ENCODE assay signal across 23 cellular contexts in genomic region chr5:124808842-124809268, GRCh38.
"Had no signal": no experiment of that assay in that cellular context is flagged by ENCODE, and none has a peak within 500 bp of the region (broad histone marks: within the 10 kb centered on the region; RNA-seq: fewer than 3 reads in every experiment).

No MANE protein-coding gene starts in this region.

- H3K4me1 ChIP-seq: lower lobe of right lung had no signal

- H3K27ac Mint-ChIP-seq: immature natural killer cell had no signal

- H3K27ac ChIP-seq: coronary artery, dorsolateral prefrontal cortex, esophagus muscularis mucosa, foreskin keratinocyte, gastroesophageal sphincter, heart left ventricle, hepatocyte, left lung, lower lobe of right lung had no signal

- H3K4me1 Mint-ChIP-seq: immature natural killer cell had no signal

- H2AFZ ChIP-seq: hepatocyte had no signal

- H3K9me3 Mint-ChIP-seq: immature natural killer cell had no signal

- H3K4me3 Mint-ChIP-seq: immature natural killer cell had no signal

- FAIRE-seq: colon, endothelial cell of umbilical vein, frontal cortex, kidney had no signal

- H3K36me3 ChIP-seq: esophagus muscularis mucosa, gastroesophageal sphincter, heart left ventricle, left lung, lower lobe of right lung had no signal

- ATAC-seq: foreskin keratinocyte, gastroesophageal sphincter, heart left ventricle, left lung, left ventricle myocardium superior, lower lobe of right lung had no signal

- H3K27me3 ChIP-seq: dorsolateral prefrontal cortex, esophagus muscularis mucosa, foreskin keratinocyte, gastroesophageal sphincter, heart left ventricle, hepatocyte, left lung had no signal

- H3K79me2 ChIP-seq: hepatocyte had no signal

- H3K9me3 ChIP-seq: esophagus muscularis mucosa, gastroesophageal sphincter, heart left ventricle, left lung, lower lobe of right lung had no signal

- DNase-seq: dermis blood vessel endothelial cell; dorsolateral prefrontal cortex; effector CD4-positive, alpha-beta T cell; effector memory CD4-positive, alpha-beta T cell; foreskin keratinocyte; heart left ventricle; hypothalamus; immature natural killer cell; islet precursor cell; kidney; kidney glomerular epithelial cell; left lung; left ventricle myocardium superior; lower lobe of right lung; mesendoderm; midbrain had no signal

- H3K4me3 ChIP-seq: coronary artery, dorsolateral prefrontal cortex, esophagus muscularis mucosa, gastroesophageal sphincter, heart left ventricle, hepatocyte, left lung, lower lobe of right lung had no signal

- H3K4me2 ChIP-seq: hepatocyte had no signal
